Comparison of ENCODE assay signal across 24 cellular contexts in the genomic region with DNA sequence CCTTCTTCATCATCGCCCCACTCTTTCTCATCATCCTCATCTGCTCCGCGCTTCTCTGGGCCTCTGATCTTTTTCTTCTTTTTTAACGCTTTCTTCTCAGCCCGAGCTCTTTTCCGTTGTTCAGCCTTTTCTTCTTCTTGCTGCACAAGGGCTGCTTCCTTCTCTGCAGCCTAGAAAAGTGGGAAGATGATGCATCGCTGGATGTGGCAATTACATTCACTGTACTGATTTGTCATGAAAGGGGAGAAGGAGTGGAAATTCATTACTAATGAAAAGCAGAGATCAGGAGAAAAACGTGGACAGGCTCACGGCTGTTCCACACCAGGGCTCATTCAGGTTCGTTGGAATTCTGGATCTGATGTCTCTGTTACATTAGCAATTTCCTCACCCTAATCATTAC.
"Had no signal": no experiment of that assay in that cellular context is flagged by ENCODE, and none has a peak within 500 bp of the region (broad histone marks: within the 10 kb centered on the region; RNA-seq: fewer than 3 reads in every experiment).

No MANE protein-coding gene starts in this region.

- H3K9me3 Mint-ChIP-seq: activated CD4-positive, alpha-beta memory T cell treated with anti-CD3 and anti-CD28 coated beads for 36 hours; activated CD4-positive, alpha-beta T cell treated with anti-CD3 and anti-CD28 coated beads, Interleukin-2, amount 10 ng/mL, durations not matched to agents 7 days and 5 days; activated naive CD4-positive, alpha-beta T cell treated with anti-CD3 and anti-CD28 coated beads, Interleukin-2, amount 10 ng/mL, durations not matched to agents 7 days and 5 days; activated T-cell treated with anti-CD3 and anti-CD28 coated beads, Interleukin-2, amount 50 U/mL, for 72 hours; activated T-helper 2 cell treated with anti-CD3 and anti-CD28 coated beads, Interferon-gamma antibody, Interleukin-2, Interleukin-4, amounts not matched to agents 10 μg/mL and 5 μg/mL and 100 μg/mL, durations not matched to agents 14 hours and 24 hours and 36 hours; brain; central memory CD8-positive, alpha-beta T cell; T-cell had no signal

- H3K27ac ChIP-seq: SK-N-MC, WERI-Rb-1 had no signal

- DNase-seq: activated CD4-positive, alpha-beta memory T cell treated with anti-CD3 and anti-CD28 coated beads for 36 hours; activated CD8-positive, alpha-beta memory T cell treated with anti-CD3 and anti-CD28 coated beads for 24 hours; activated gamma-delta T cell treated with Interleukin-2 at 50 U/mL for 16 hours; activated naive CD4-positive, alpha-beta T cell treated with anti-CD3 and anti-CD28 coated beads, Interleukin-2, amount 10 ng/mL, durations not matched to agents 7 days and 5 days; activated T-cell treated with anti-CD3 and anti-CD28 coated beads, Interleukin-2, amount 50 U/mL, for 72 hours; amygdala; Kasumi-1; KBM-7; NCI-H1105 treated with DMSO at 0.1 percent for 48 hours; NCI-H1436 treated with DMSO at 0.1 percent for 48 hours; NCI-H187; NCI-H2081; NCI-H510A treated with DMSO at 0.1 percent for 48 hours; NCI-H69; NK-92 treated with Interleukin-12 subunit alpha and Interleukin-12 subunit beta, amount 100 ng/mL, for 24 hours; OCI-M1; RPMI8226; T-cell; WERI-Rb-1 had no signal

- H3K27ac Mint-ChIP-seq: activated CD4-positive, alpha-beta memory T cell treated with anti-CD3 and anti-CD28 coated beads for 36 hours; activated CD4-positive, alpha-beta T cell treated with anti-CD3 and anti-CD28 coated beads, Interleukin-2, amount 10 ng/mL, durations not matched to agents 7 days and 5 days; activated naive CD4-positive, alpha-beta T cell treated with anti-CD3 and anti-CD28 coated beads, Interleukin-2, amount 10 ng/mL, durations not matched to agents 7 days and 5 days; activated T-cell treated with anti-CD3 and anti-CD28 coated beads, Interleukin-2, amount 50 U/mL, for 72 hours; activated T-helper 2 cell treated with anti-CD3 and anti-CD28 coated beads, Interferon-gamma antibody, Interleukin-2, Interleukin-4, amounts not matched to agents 10 μg/mL and 5 μg/mL and 100 μg/mL, durations not matched to agents 14 hours and 24 hours and 36 hours; brain had no signal

- H3K4me3 Mint-ChIP-seq: activated CD4-positive, alpha-beta memory T cell treated with anti-CD3 and anti-CD28 coated beads for 36 hours; activated CD4-positive, alpha-beta T cell treated with anti-CD3 and anti-CD28 coated beads, Interleukin-2, amount 10 ng/mL, durations not matched to agents 7 days and 5 days; activated naive CD4-positive, alpha-beta T cell treated with anti-CD3 and anti-CD28 coated beads, Interleukin-2, amount 10 ng/mL, durations not matched to agents 7 days and 5 days; activated T-cell treated with anti-CD3 and anti-CD28 coated beads, Interleukin-2, amount 50 U/mL, for 72 hours; brain; central memory CD8-positive, alpha-beta T cell; T-cell had no signal

- H3K4me3 ChIP-seq: SK-N-MC had no signal

- H3K27me3 Mint-ChIP-seq: activated CD4-positive, alpha-beta memory T cell treated with anti-CD3 and anti-CD28 coated beads for 36 hours; activated CD4-positive, alpha-beta T cell treated with anti-CD3 and anti-CD28 coated beads, Interleukin-2, amount 10 ng/mL, durations not matched to agents 7 days and 5 days; activated naive CD4-positive, alpha-beta T cell treated with anti-CD3 and anti-CD28 coated beads, Interleukin-2, amount 10 ng/mL, durations not matched to agents 7 days and 5 days; brain; central memory CD8-positive, alpha-beta T cell; T-cell had no signal
